ENCODE assay signal across 12 cellular contexts in genomic region chr22:49783036-49783746, GRCh38.
"Had no signal": no experiment of that assay in that cellular context is flagged by ENCODE, and none has a peak within 500 bp of the region (broad histone marks: within the 10 kb centered on the region; RNA-seq: fewer than 3 reads in every experiment).

No MANE protein-coding gene starts in this region.

- H3K27me3 ChIP-seq: dorsolateral prefrontal cortex, foreskin keratinocyte, spleen had no signal

- DNase-seq: activated CD4-positive, alpha-beta memory T cell treated with anti-CD3 and anti-CD28 coated beads, Interleukin-2, amount 10 ng/mL, durations not matched to agents 7 days and 5 days; activated CD8-positive, alpha-beta memory T cell treated with anti-CD3 and anti-CD28 coated beads, Interleukin-2, amount 50 U/mL, for 48 hours; activated naive CD4-positive, alpha-beta T cell; dorsolateral prefrontal cortex; foreskin keratinocyte; SIG-M5; spleen; stimulated activated CD4-positive, alpha-beta T cell treated with anti-CD3 and anti-CD28 coated beads, Interleukin-1b, Interleukin-23, amount 100 ng/mL, for 48 hours; stimulated activated naive CD8-positive, alpha-beta T cell treated with anti-CD3 and anti-CD28 coated beads, Interleukin-15, Interleukin-2, amounts not matched to agents 100 U/mL and 50 U/mL, for 24 hours; T1000 had no signal

- H3K9me3 ChIP-seq: spleen, thoracic aorta had no signal

- ATAC-seq: foreskin keratinocyte; sciatic nerve; stimulated activated naive CD8-positive, alpha-beta T cell treated with anti-CD3 and anti-CD28 coated beads, Interleukin-15, Interleukin-2, amounts not matched to agents 100 U/mL and 50 U/mL, for 24 hours had no signal

- H3K4me1 ChIP-seq: foreskin keratinocyte had no signal

- H3K27me3 Mint-ChIP-seq: activated CD4-positive, alpha-beta memory T cell treated with anti-CD3 and anti-CD28 coated beads, Interleukin-2, amount 10 ng/mL, durations not matched to agents 7 days and 5 days had no signal

- H3K27ac Mint-ChIP-seq: activated CD4-positive, alpha-beta memory T cell treated with anti-CD3 and anti-CD28 coated beads, Interleukin-2, amount 10 ng/mL, durations not matched to agents 7 days and 5 days had no signal

- H3K27ac ChIP-seq: foreskin keratinocyte, thoracic aorta had no signal

- H3K4me3 ChIP-seq: dorsolateral prefrontal cortex, spleen, thoracic aorta had no signal

- H3K4me3 Mint-ChIP-seq: activated CD4-positive, alpha-beta memory T cell treated with anti-CD3 and anti-CD28 coated beads, Interleukin-2, amount 10 ng/mL, durations not matched to agents 7 days and 5 days had no signal
